1 cellular context compared by ENCODE assay signal in the genomic region with DNA sequence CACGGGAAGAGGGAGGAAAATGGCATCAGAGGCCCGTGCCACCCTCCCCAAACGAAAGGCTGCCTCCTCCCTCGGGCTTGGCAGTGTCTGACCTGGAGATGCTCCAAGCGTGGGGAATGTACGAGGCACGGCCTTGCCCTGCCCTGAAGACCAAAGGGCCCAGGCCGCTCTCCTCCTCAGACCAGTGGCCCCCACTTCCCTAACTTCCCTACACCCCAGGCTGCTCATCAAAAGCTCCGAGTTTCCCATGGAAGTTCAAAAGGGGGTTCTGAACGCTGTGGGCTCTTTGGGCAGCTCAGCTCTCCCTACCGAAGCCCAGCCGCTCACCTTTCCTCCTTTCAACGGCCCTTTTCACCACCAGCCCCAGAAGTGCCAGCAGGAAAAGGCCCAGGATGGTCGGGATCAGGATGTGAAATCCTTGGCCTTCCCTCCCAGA.
TF ChIP-seq lines count a peak whose summit lies in the region.

No MANE protein-coding gene starts in this region.

TF ChIP-seq in HepG2, 621 proteins besides CTCF, POLR2A, EP300 and RAD21:
- no peak for TF ChIP-seq ZNF790 (CRISPR knock-in tag; IDR thresholded peaks at IDR 0.05; ENCODE audit: borderline replicate concordance)
- no peak for TF ChIP-seq ZNF331 (CRISPR knock-in tag; IDR thresholded peaks at IDR 0.05)
- TF ChIP-seq EZH2 (conservative IDR thresholded peaks at IDR 0.05; ENCODE audit: low read depth, low read length) = 0 out of 2 replicates have a peak, but pooled peaks have one; percentile 51
- peak; percentile 71 for TF ChIP-seq ZSCAN22 (CRISPR knock-in tag; IDR thresholded peaks at IDR 0.05)
- TF ChIP-seq KLF16 (CRISPR knock-in tag; IDR thresholded peaks at IDR 0.05) = no peak
TF ChIP-seq in HepG2: peak in this region for 2.
